ENCODE assay signal across 20 cellular contexts in genomic region chr6:22600059-22600458, GRCh38. TPM values are rescaled to one million over a fixed set of nuclear protein-coding genes. Genes with fewer than 3 reads are reported as not detected.
"Had no signal": no experiment of that assay in that cellular context is flagged by ENCODE, and none has a peak within 500 bp of the region (broad histone marks: within the 10 kb centered on the region; RNA-seq: fewer than 3 reads in every experiment).

No MANE protein-coding gene starts in this region.

- H3K4me3 ChIP-seq: testis had no signal

- H3K27me3 Mint-ChIP-seq: activated B cell treated with CpG ODN at 0.5 μM for 24 hours; activated CD4-positive, alpha-beta T cell treated with anti-CD3 and anti-CD28 coated beads, Interleukin-2, amount 10 ng/mL, durations not matched to agents 7 days and 5 days; activated naive CD8-positive, alpha-beta T cell treated with anti-CD3 and anti-CD28 coated beads, Interleukin-2, amount 50 U/mL, for 24 hours; stimulated activated naive CD8-positive, alpha-beta T cell treated with anti-CD3 and anti-CD28 coated beads, Interleukin-15, amount 100 ng/mL, for 72 hours had no signal

- ATAC-seq: activated naive CD8-positive, alpha-beta T cell treated with anti-CD3 and anti-CD28 coated beads, Interleukin-2, amount 50 U/mL, for 24 hours; natural killer cell; stimulated activated naive CD8-positive, alpha-beta T cell treated with anti-CD3 and anti-CD28 coated beads, Interleukin-15, amount 100 ng/mL, for 72 hours had no signal

- H3K4me1 ChIP-seq: testis had no signal

- H3K27ac Mint-ChIP-seq: activated B cell treated with CpG ODN at 0.5 μM for 24 hours; activated CD4-positive, alpha-beta T cell treated with anti-CD3 and anti-CD28 coated beads, Interleukin-2, amount 10 ng/mL, durations not matched to agents 7 days and 5 days; activated naive CD8-positive, alpha-beta T cell treated with anti-CD3 and anti-CD28 coated beads, Interleukin-2, amount 50 U/mL, for 24 hours; natural killer cell; stimulated activated naive CD8-positive, alpha-beta T cell treated with anti-CD3 and anti-CD28 coated beads, Interleukin-15, amount 100 ng/mL, for 72 hours; T-helper 1 cell treated with Interleukin-12 subunit alpha and Interleukin-12 subunit beta and Interleukin-4 antibody, amounts not matched to agents 30 μg/mL and 1 μg/mL, for 36 hours had no signal

- H3K9me3 ChIP-seq: testis had no signal

- H3K27ac ChIP-seq: epithelial cell of prostate, testis had no signal

- H3K9me3 Mint-ChIP-seq: activated CD4-positive, alpha-beta T cell treated with anti-CD3 and anti-CD28 coated beads, Interleukin-2, amount 10 ng/mL, durations not matched to agents 7 days and 5 days; T-helper 1 cell treated with Interleukin-12 subunit alpha and Interleukin-12 subunit beta and Interleukin-4 antibody, amounts not matched to agents 30 μg/mL and 1 μg/mL, for 36 hours had no signal

- H3K27me3 ChIP-seq: testis had no signal

- H3K4me1 Mint-ChIP-seq: activated B cell treated with CpG ODN at 0.5 μM for 24 hours; activated CD4-positive, alpha-beta T cell treated with anti-CD3 and anti-CD28 coated beads, Interleukin-2, amount 10 ng/mL, durations not matched to agents 7 days and 5 days; activated naive CD8-positive, alpha-beta T cell treated with anti-CD3 and anti-CD28 coated beads, Interleukin-2, amount 50 U/mL, for 24 hours; natural killer cell; stimulated activated naive CD8-positive, alpha-beta T cell treated with anti-CD3 and anti-CD28 coated beads, Interleukin-15, amount 100 ng/mL, for 72 hours had no signal

- DNase-seq: activated B cell treated with CpG ODN at 0.5 μM for 24 hours; activated CD4-positive, alpha-beta T cell treated with anti-CD3 and anti-CD28 coated beads, Interleukin-2, amount 10 ng/mL, durations not matched to agents 7 days and 5 days; activated CD8-positive, alpha-beta memory T cell treated with anti-CD3 and anti-CD28 coated beads for 24 hours; activated naive CD4-positive, alpha-beta T cell treated with Interleukin-2 at 50 U/mL for 16 hours; activated naive CD8-positive, alpha-beta T cell treated with anti-CD3 and anti-CD28 coated beads, Interleukin-2, amount 50 U/mL, for 24 hours; central memory CD4-positive, alpha-beta T cell; cortex of kidney; effector memory CD4-positive, alpha-beta T cell; natural killer cell; stimulated activated CD4-positive, alpha-beta T cell treated with anti-CD3 and anti-CD28 coated beads, Interleukin-15, amount 100 ng/mL, for 24 hours; stimulated activated CD4-positive, alpha-beta T cell treated with anti-CD3 and anti-CD28 coated beads, Interleukin-4, amount 100 ng/mL, for 24 hours; stimulated activated naive CD8-positive, alpha-beta T cell treated with anti-CD3 and anti-CD28 coated beads, Interleukin-15, amount 100 ng/mL, for 72 hours; testis had no signal

- H3K4me3 Mint-ChIP-seq: activated B cell treated with CpG ODN at 0.5 μM for 24 hours; activated CD4-positive, alpha-beta T cell treated with anti-CD3 and anti-CD28 coated beads, Interleukin-2, amount 10 ng/mL, durations not matched to agents 7 days and 5 days; activated naive CD8-positive, alpha-beta T cell treated with anti-CD3 and anti-CD28 coated beads, Interleukin-2, amount 50 U/mL, for 24 hours; natural killer cell; stimulated activated naive CD8-positive, alpha-beta T cell treated with anti-CD3 and anti-CD28 coated beads, Interleukin-15, amount 100 ng/mL, for 72 hours; T-helper 1 cell treated with Interleukin-12 subunit alpha and Interleukin-12 subunit beta and Interleukin-4 antibody, amounts not matched to agents 30 μg/mL and 1 μg/mL, for 36 hours had no signal

RNA-seq across cellular contexts. Expression of gene HDGFL1, which starts 30.7 kb away (rescaled TPM):
- total RNA-seq: activated B cell treated with CpG ODN at 0.5 μM for 24 hours; activated CD4-positive, alpha-beta T cell treated with anti-CD3 and anti-CD28 coated beads, Interleukin-2, amount 10 ng/mL, durations not matched to agents 7 days and 5 days; lung microvascular endothelial cell; mucosa of gallbladder; natural killer cell; osteoblast; pulmonary artery endothelial cell; urinary bladder had no signal
- polyA plus RNA-seq: urinary bladder had no signal
